ENCODE assay signal across 11 cellular contexts in genomic region chr2:164898475-164898874, GRCh38. TPM values are rescaled to one million over a fixed set of nuclear protein-coding genes. Genes with fewer than 3 reads are reported as not detected.
DNase-seq lines count a peak whose midpoint lies in the region; ATAC-seq and TF ChIP-seq lines count a peak whose summit lies in the region.
"Had no signal": no experiment of that assay in that cellular context is flagged by ENCODE, and none has a peak within 500 bp of the region (broad histone marks: within the 10 kb centered on the region; RNA-seq: fewer than 3 reads in every experiment).

No MANE protein-coding gene starts in this region.

- WGBS in hepatocyte (ENCODE audit: low lambda C conversion rate, missing lambda C conversion rate) = 12% methylated on average over 3 of the region's 3 CpGs
- WGBS in thyroid gland, 2 donors = 61 to 62% methylated on average over 3 of the region's 3 CpGs

- POLR2A ChIA-PET in HEK293 (lab: Yijun Ruan, JAX) = no interaction called here

- peak; percentile 20 for DNase-seq in amniotic stem cell (lab: John Stamatoyannopoulos, UW)
- DNase-seq in hepatocyte (ENCODE audit: low spot score) = peak; percentile 62
- no peak for DNase-seq in type B pancreatic cell (ENCODE audit: extremely low spot score, unreplicated experiment)
- DNase-seq in activated effector memory CD4-positive, alpha-beta T cell treated with Interleukin-2 at 50 U/mL for 16 hours = no peak
- no peak for DNase-seq in thyroid gland
- DNase-seq: activated CD4-positive, CD25-positive, alpha-beta regulatory T cell; cortex of kidney; DND-41 had no signal

- H3K4me1 ChIP-seq in HEK293 (ENCODE audit: control insufficient read depth, insufficient read depth, low read length) = peaks cover 12% of the 10 kb centered on the region
- peaks cover 19% of the 10 kb centered on the region for H3K4me1 ChIP-seq in hepatocyte (ENCODE audit: insufficient read depth)
- no peaks in the 10 kb centered on the region for H3K4me1 ChIP-seq in thyroid gland

- no peaks in the 10 kb centered on the region for H3K9me2 ChIP-seq in hepatocyte (replicated peaks; ENCODE audit: insufficient read depth)

- H2AFZ ChIP-seq in hepatocyte = no peak overlapping the region

- TF ChIP-seq CTCF in HEK293 (tag by site-specific recombination; IDR thresholded peaks at IDR 0.05) = no peak
- no peak for TF ChIP-seq CTCF in hepatocyte (IDR thresholded peaks at IDR 0.05; ENCODE audit: poor library complexity)
- no peak for TF ChIP-seq CTCF in type B pancreatic cell (conservative IDR thresholded peaks at IDR 0.05)
- no peak for TF ChIP-seq CTCF in thyroid gland (IDR thresholded peaks at IDR 0.05)

- H3K4me1 Mint-ChIP-seq in type B pancreatic cell (ENCODE audit: unreplicated experiment) = peaks cover 14% of the 10 kb centered on the region

- H3K4me3 ChIP-seq in HEK293 (ENCODE audit: low read depth, low read length) (no peak overlapping the region), hepatocyte (no peak overlapping the region), thyroid gland (replicated peaks in 1 of 3) (no peak overlapping the region)

- H3K9me3 ChIP-seq in HEK293 (ENCODE audit: control insufficient read depth, insufficient read depth, low read depth, low read length) = no peaks in the 10 kb centered on the region
- no peaks in the 10 kb centered on the region for H3K9me3 ChIP-seq in hepatocyte (ENCODE audit: low read depth)
- no peaks in the 10 kb centered on the region for H3K9me3 ChIP-seq in thyroid gland

- H3K4me2 ChIP-seq in hepatocyte = peak overlapping the region; percentile 35
- H3K4me2 ChIP-seq: KMS-11 had no signal

- H3K36me3 ChIP-seq in HEK293 (ENCODE audit: control insufficient read depth in 2 of 2, insufficient read depth in 1 of 2, low read length in 2 of 2) (no peaks in the 10 kb centered on the region), hepatocyte (replicated peaks; ENCODE audit: insufficient read depth, low read depth) (no peaks in the 10 kb centered on the region), thyroid gland (no peaks in the 10 kb centered on the region)

- H3K9me3 Mint-ChIP-seq in type B pancreatic cell = peaks cover 3% of the 10 kb centered on the region

- no peak for ATAC-seq in GM18909 (IDR thresholded peaks at IDR 0.05; ENCODE audit: poor library complexity, unreplicated experiment)

- no peaks in the 10 kb centered on the region for H3K36me3 Mint-ChIP-seq in type B pancreatic cell

- H4K20me1 ChIP-seq in hepatocyte (ENCODE audit: insufficient read depth, poor library complexity, severe bottlenecking) = no peaks in the 10 kb centered on the region

- CTCF ChIA-PET in HEK293 (lab: Yijun Ruan, JAX) = no interaction called here

- no peak for TF ChIP-seq POLR2A in thyroid gland (IDR thresholded peaks at IDR 0.05)

- H3K27me3 Mint-ChIP-seq in type B pancreatic cell = no peaks in the 10 kb centered on the region

- H3K4me3 Mint-ChIP-seq in type B pancreatic cell = peak overlapping the region; percentile 36

- H3K27ac Mint-ChIP-seq in type B pancreatic cell = peak overlapping the region; percentile 93

- H3K27ac ChIP-seq in HEK293 (ENCODE audit: extremely low read depth, low read depth, low read length) (no peak overlapping the region), hepatocyte (peak overlapping the region; percentile 89), thyroid gland (no peak overlapping the region)
- H3K27ac ChIP-seq: KMS-11 had no signal

- intact Hi-C loops in thyroid gland (cut with DNase I) = no loop called here

- H3K27me3 ChIP-seq in hepatocyte (no peaks in the 10 kb centered on the region), thyroid gland (no peaks in the 10 kb centered on the region)

- no peaks in the 10 kb centered on the region for H3K79me2 ChIP-seq in hepatocyte

TF ChIP-seq in HEK293, 187 proteins besides CTCF, POLR2A, EP300 and RAD21 (continues in another document):
- TF ChIP-seq ZNF274 (IDR thresholded peaks at IDR 0.05; ENCODE audit: low read length) (no peak), ZNF274 (tag by site-specific recombination; IDR thresholded peaks at IDR 0.05; ENCODE audit: borderline replicate concordance) (no peak), ZNF555 (tag by site-specific recombination; conservative IDR thresholded peaks at IDR 0.05) (no peak), TRIM28 (IDR thresholded peaks at IDR 0.05; ENCODE audit: borderline replicate concordance, low read length) (peak; percentile 73; the same call in 1 of the 2 replicates), ZEB2 (tag by site-specific recombination; IDR thresholded peaks at IDR 0.05) (peak; percentile 44; the same call in 1 of the 2 replicates), ZXDB (tag by site-specific recombination; IDR thresholded peaks at IDR 0.05) (peak; percentile 57), ZNF629 (tag by site-specific recombination; IDR thresholded peaks at IDR 0.05) (peak; percentile 63), GLIS1 (tag by site-specific recombination; IDR thresholded peaks at IDR 0.05) (0 out of 2 replicates have a peak, but pooled peaks have one; percentile 6), ZNF133 (tag by site-specific recombination; IDR thresholded peaks at IDR 0.05) (no peak), OSR2 (tag by site-specific recombination; IDR thresholded peaks at IDR 0.05) (peak; percentile 41; the same call in 1 of the 2 replicates)
- TF ChIP-seq, protein P1, sequence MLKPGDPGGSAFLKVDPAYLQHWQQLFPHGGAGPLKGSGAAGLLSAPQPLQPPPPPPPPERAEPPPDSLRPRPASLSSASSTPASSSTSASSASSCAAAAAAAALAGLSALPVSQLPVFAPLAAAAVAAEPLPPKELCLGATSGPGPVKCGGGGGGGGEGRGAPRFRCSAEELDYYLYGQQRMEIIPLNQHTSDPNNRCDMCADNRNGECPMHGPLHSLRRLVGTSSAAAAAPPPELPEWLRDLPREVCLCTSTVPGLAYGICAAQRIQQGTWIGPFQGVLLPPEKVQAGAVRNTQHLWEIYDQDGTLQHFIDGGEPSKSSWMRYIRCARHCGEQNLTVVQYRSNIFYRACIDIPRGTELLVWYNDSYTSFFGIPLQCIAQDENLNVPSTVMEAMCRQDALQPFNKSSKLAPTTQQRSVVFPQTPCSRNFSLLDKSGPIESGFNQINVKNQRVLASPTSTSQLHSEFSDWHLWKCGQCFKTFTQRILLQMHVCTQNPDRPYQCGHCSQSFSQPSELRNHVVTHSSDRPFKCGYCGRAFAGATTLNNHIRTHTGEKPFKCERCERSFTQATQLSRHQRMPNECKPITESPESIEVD (tag by site-specific recombination; IDR thresholded peaks at IDR 0.05) = peak; percentile 43; the same call in 1 of the 2 replicates
- TF ChIP-seq, protein P2, sequence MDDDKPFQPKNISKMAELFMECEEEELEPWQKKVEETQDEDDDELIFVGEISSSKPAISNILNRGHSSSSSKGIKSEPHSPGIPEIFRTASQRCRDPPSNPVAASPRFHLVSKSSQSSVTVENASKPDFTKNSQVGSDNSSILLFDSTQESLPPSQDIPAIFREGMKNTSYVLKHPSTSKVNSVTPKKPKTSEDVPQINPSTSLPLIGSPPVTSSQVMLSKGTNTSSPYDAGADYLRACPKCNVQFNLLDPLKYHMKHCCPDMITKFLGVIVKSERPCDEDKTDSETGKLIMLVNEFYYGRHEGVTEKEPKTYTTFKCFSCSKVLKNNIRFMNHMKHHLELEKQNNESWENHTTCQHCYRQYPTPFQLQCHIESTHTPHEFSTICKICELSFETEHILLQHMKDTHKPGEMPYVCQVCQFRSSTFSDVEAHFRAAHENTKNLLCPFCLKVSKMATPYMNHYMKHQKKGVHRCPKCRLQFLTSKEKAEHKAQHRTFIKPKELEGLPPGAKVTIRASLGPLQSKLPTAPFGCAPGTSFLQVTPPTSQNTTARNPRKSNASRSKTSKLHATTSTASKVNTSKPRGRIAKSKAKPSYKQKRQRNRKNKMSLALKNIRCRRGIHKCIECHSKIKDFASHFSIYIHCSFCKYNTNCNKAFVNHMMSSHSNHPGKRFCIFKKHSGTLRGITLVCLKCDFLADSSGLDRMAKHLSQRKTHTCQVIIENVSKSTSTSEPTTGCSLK (tag by site-specific recombination; IDR thresholded peaks at IDR 0.05) = no peak
- TF ChIP-seq, protein P3, sequence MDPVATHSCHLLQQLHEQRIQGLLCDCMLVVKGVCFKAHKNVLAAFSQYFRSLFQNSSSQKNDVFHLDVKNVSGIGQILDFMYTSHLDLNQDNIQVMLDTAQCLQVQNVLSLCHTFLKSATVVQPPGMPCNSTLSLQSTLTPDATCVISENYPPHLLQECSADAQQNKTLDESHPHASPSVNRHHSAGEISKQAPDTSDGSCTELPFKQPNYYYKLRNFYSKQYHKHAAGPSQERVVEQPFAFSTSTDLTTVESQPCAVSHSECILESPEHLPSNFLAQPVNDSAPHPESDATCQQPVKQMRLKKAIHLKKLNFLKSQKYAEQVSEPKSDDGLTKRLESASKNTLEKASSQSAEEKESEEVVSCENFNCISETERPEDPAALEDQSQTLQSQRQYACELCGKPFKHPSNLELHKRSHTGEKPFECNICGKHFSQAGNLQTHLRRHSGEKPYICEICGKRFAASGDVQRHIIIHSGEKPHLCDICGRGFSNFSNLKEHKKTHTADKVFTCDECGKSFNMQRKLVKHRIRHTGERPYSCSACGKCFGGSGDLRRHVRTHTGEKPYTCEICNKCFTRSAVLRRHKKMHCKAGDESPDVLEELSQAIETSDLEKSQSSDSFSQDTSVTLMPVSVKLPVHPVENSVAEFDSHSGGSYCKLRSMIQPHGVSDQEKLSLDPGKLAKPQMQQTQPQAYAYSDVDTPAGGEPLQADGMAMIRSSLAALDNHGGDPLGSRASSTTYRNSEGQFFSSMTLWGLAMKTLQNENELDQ (tag by site-specific recombination; IDR thresholded peaks at IDR 0.05; ENCODE audit: low read depth) = no peak

RNA-seq across cellular contexts. Expression of gene SLC38A11, which starts 56.9 kb away (rescaled TPM):
- total RNA-seq in hepatocyte = 5.1 and 8.4 TPM in 2 replicates
- 4.6 and 7.7 TPM in 2 replicates for polyA plus RNA-seq in hepatocyte
- total RNA-seq in type B pancreatic cell (ENCODE audit: low replicate concordance) = 3.7 and 13.4 TPM in 2 replicates
- 1 to 10 TPM in 2 of 4 donors, not detected in 2; 1.2 to 3.7 TPM for total RNA-seq in thyroid gland

RNA-seq across cellular contexts. Expression of gene COBLL1, which starts 56.9 kb away (rescaled TPM):
- total RNA-seq in hepatocyte (146 TPM in 2 replicates), type B pancreatic cell (ENCODE audit: low replicate concordance) (28.2 and 32.1 TPM in 2 replicates), thyroid gland (10 to 100 TPM; 41.8 to 90.8 (median 76.9) TPM)
- polyA plus RNA-seq in hepatocyte = 87.3 and 108 TPM in 2 replicates

Comparison
In these comparisons a context has a peak if more than half of its experiments do, and no peak if none do; other contexts are left out.
1. DNase-seq: peak in amniotic stem cell (single experiment) and hepatocyte (single experiment); none in type B pancreatic cell (single experiment), activated effector memory CD4-positive, alpha-beta T cell treated with Interleukin-2 at 50 U/mL for 16 hours (single experiment) and thyroid gland (0 of 2).